25 cellular contexts compared by ENCODE assay signal in genomic region chr9:125426926-125427325, GRCh38.
"Had no signal": no experiment of that assay in that cellular context is flagged by ENCODE, and none has a peak within 500 bp of the region (broad histone marks: within the 10 kb centered on the region; RNA-seq: fewer than 3 reads in every experiment).

No MANE protein-coding gene starts in this region.

- H3K27me3 ChIP-seq: heart right ventricle, hepatocyte, neutrophil, stomach, testis, thyroid gland, upper lobe of right lung had no signal

- H3K79me2 ChIP-seq: hepatocyte, parathyroid adenoma had no signal

- H3K4me3 ChIP-seq: heart right ventricle, hepatocyte, left ventricle myocardium inferior, lung, skin epidermis, stomach, thyroid gland, upper lobe of right lung had no signal

- H2AFZ ChIP-seq: hepatocyte, parathyroid adenoma had no signal

- H3K9me3 ChIP-seq: heart right ventricle, left ventricle myocardium inferior, neutrophil, stomach, testis, thyroid gland, upper lobe of right lung had no signal

- H3K36me3 Mint-ChIP-seq: naive B cell; natural killer cell; stimulated activated naive B cell treated with anti-CD40 and anti-IgM and Interleukin-4, amounts not matched to agents 10 μg/mL and 1 μg/mL and 100 μg/mL, for 72 hours had no signal

- DNase-seq: heart right ventricle; islet precursor cell; left ventricle myocardium inferior; naive B cell; natural killer cell; occipital lobe; stimulated activated CD4-positive, alpha-beta T cell treated with anti-CD3 and anti-CD28 coated beads, Interleukin-12 subunit alpha, Interleukin-12 subunit beta, amount 100 ng/mL, for 4 hours; stimulated activated CD4-positive, alpha-beta T cell treated with anti-CD3 and anti-CD28 coated beads, Interleukin-15, amount 100 ng/mL, for 24 hours; stimulated activated CD4-positive, alpha-beta T cell treated with anti-CD3 and anti-CD28 coated beads, Interleukin-2, amount 100 ng/mL, for 24 hours; stimulated activated CD4-positive, alpha-beta T cell treated with anti-CD3 and anti-CD28 coated beads, Interleukin-4, amount 100 ng/mL, for 1 hour; stimulated activated naive B cell treated with anti-CD40 and anti-IgM and Interleukin-4, amounts not matched to agents 10 μg/mL and 1 μg/mL and 100 μg/mL, for 72 hours; stimulated activated naive CD8-positive, alpha-beta T cell treated with anti-CD3 and anti-CD28 coated beads, Interleukin-15, Interleukin-2, amounts not matched to agents 100 U/mL and 50 U/mL, for 24 hours; stomach; testis; thyroid gland; upper lobe of right lung had no signal

- H3K36me3 ChIP-seq: heart right ventricle, left ventricle myocardium inferior, neutrophil, stomach, thyroid gland, upper lobe of right lung had no signal

- FAIRE-seq: urothelium cell line had no signal

- H3K9ac ChIP-seq: parathyroid adenoma had no signal

- H3K9me3 Mint-ChIP-seq: naive B cell; natural killer cell; stimulated activated naive B cell treated with anti-CD40 and anti-IgM and Interleukin-4, amounts not matched to agents 10 μg/mL and 1 μg/mL and 100 μg/mL, for 72 hours had no signal

- H3K27ac Mint-ChIP-seq: natural killer cell; progenitor cell of endocrine pancreas; stimulated activated naive B cell treated with anti-CD40 and anti-IgM and Interleukin-4, amounts not matched to agents 10 μg/mL and 1 μg/mL and 100 μg/mL, for 72 hours had no signal

- H3K4me1 Mint-ChIP-seq: natural killer cell had no signal

- ATAC-seq: natural killer cell; right cardiac atrium; sciatic nerve; stimulated activated naive B cell treated with anti-CD40 and anti-IgM and Interleukin-4, amounts not matched to agents 10 μg/mL and 1 μg/mL and 100 μg/mL, for 72 hours; stimulated activated naive CD8-positive, alpha-beta T cell treated with anti-CD3 and anti-CD28 coated beads, Interleukin-15, Interleukin-2, amounts not matched to agents 100 U/mL and 50 U/mL, for 24 hours; upper lobe of right lung had no signal

- H3K27ac ChIP-seq: heart right ventricle, hepatocyte, left ventricle myocardium inferior, neutrophil, parathyroid adenoma, skin epidermis, stomach, testis, thyroid gland, upper lobe of right lung had no signal

- H3K4me1 ChIP-seq: heart right ventricle, parathyroid adenoma, stomach, thyroid gland, upper lobe of right lung had no signal

- H3K4me3 Mint-ChIP-seq: natural killer cell; stimulated activated naive B cell treated with anti-CD40 and anti-IgM and Interleukin-4, amounts not matched to agents 10 μg/mL and 1 μg/mL and 100 μg/mL, for 72 hours had no signal

- H3K4me2 ChIP-seq: hepatocyte had no signal

- H3K27me3 Mint-ChIP-seq: stimulated activated naive B cell treated with anti-CD40 and anti-IgM and Interleukin-4, amounts not matched to agents 10 μg/mL and 1 μg/mL and 100 μg/mL, for 72 hours had no signal
